In genomic region chr7:83150310-83150709, GRCh38 we compare ENCODE assay signal across 20 cellular contexts. TPM values are rescaled to one million over a fixed set of nuclear protein-coding genes. Genes with fewer than 3 reads are reported as not detected.
DNase-seq lines count a peak whose midpoint lies in the region; ATAC-seq, FAIRE-seq and TF ChIP-seq lines count a peak whose summit lies in the region.
"Had no signal": no experiment of that assay in that cellular context is flagged by ENCODE, and none has a peak within 500 bp of the region (broad histone marks: within the 10 kb centered on the region; RNA-seq: fewer than 3 reads in every experiment).

No MANE protein-coding gene starts in this region.

- no peaks in the 10 kb centered on the region for H3K27me3 ChIP-seq in upper lobe of left lung
- H3K27me3 ChIP-seq: SJCRH30 had no signal

- no peak for TF ChIP-seq EP300 in upper lobe of left lung (IDR thresholded peaks at IDR 0.05)

- 64 to 74% methylated on average over 2 of the region's 2 CpGs for WGBS in upper lobe of left lung, 2 donors

- no peak for DNase-seq in H54 (ENCODE audit: insufficient read length, low spot score)
- DNase-seq in SW480 (ENCODE audit: low spot score), result peak; percentile 34
- peak; percentile 22 for DNase-seq in epithelial cell of esophagus (ENCODE audit: low read depth)
- no peak for DNase-seq in ecto neural progenitor cell (ENCODE audit: low spot score)
- no peak for DNase-seq in upper lobe of left lung
- DNase-seq in KBM-7, result no peak
- DNase-seq: CD8-positive, alpha-beta memory T cell; GF-D8; GOT3; HFFc6; NCI-H1436; NCI-H2029; NCI-H2171; NCI-H446; NCI-H748 treated with DMSO at 0.1 percent for 48 hours had no signal

- in situ Hi-C loops in KBM-7 (cut with MboI; ENCODE audit: low pct_unique_long_range_greater_than_20kb, low sequenced_read_pairs), result no loop called here

- no peaks in the 10 kb centered on the region for H3K4me1 ChIP-seq in upper lobe of left lung

- no peak for TF ChIP-seq CTCF in epithelial cell of esophagus (IDR thresholded peaks at IDR 0.05; ENCODE audit: insufficient read depth, low read depth, low read length, missing control alignments)
- no peak for TF ChIP-seq CTCF in upper lobe of left lung (IDR thresholded peaks at IDR 0.05)

- no peak overlapping the region for H3K27ac ChIP-seq in upper lobe of left lung
- H3K27ac ChIP-seq: KMS-11, SJCRH30 had no signal

- ATAC-seq in GM18511 (IDR thresholded peaks at IDR 0.05; ENCODE audit: unreplicated experiment), result no peak
- no peak for ATAC-seq in upper lobe of left lung (ENCODE audit: low FRiP score in 2 of 2)
- ATAC-seq: HepG2 had no signal

- FAIRE-seq in H54 (lab: Jason Lieb, UNC), result peak; percentile 85
- FAIRE-seq: GM12891, HepG2 had no signal

- TF ChIP-seq POLR2A in H54 (IDR thresholded peaks at IDR 0.05; ENCODE audit: low read depth, low read length) (no peak), upper lobe of left lung (IDR thresholded peaks at IDR 0.05) (no peak)

- H3K36me3 ChIP-seq in upper lobe of left lung, result no peaks in the 10 kb centered on the region
- H3K36me3 ChIP-seq: SJCRH30 had no signal

- H3K4me3 ChIP-seq in epithelial cell of esophagus (ENCODE audit: low read length), result no peak overlapping the region
- no peak overlapping the region for H3K4me3 ChIP-seq in upper lobe of left lung
- H3K4me3 ChIP-seq: SJCRH30 had no signal

- no peaks in the 10 kb centered on the region for H3K9me3 ChIP-seq in upper lobe of left lung
- H3K9me3 ChIP-seq: SJCRH30 had no signal

RNA-seq across cellular contexts. Expression of gene PCLO, which starts 12.4 kb away (rescaled TPM):
- 10 to 100 TPM in 3 of 6 donors, 1 to 10 TPM in 3; 3.0 to 19.8 (median 8.6) TPM for total RNA-seq in upper lobe of left lung
- total RNA-seq: CD8-positive, alpha-beta memory T cell had no signal

Comparison
In these comparisons a context has a peak if more than half of its experiments do, and no peak if none do; other contexts are left out.
1. DNase-seq: peak in SW480 (single experiment) and epithelial cell of esophagus (single experiment); none in H54 (single experiment), ecto neural progenitor cell (single experiment), upper lobe of left lung (0 of 2) and KBM-7 (single experiment).